In the genomic region with DNA sequence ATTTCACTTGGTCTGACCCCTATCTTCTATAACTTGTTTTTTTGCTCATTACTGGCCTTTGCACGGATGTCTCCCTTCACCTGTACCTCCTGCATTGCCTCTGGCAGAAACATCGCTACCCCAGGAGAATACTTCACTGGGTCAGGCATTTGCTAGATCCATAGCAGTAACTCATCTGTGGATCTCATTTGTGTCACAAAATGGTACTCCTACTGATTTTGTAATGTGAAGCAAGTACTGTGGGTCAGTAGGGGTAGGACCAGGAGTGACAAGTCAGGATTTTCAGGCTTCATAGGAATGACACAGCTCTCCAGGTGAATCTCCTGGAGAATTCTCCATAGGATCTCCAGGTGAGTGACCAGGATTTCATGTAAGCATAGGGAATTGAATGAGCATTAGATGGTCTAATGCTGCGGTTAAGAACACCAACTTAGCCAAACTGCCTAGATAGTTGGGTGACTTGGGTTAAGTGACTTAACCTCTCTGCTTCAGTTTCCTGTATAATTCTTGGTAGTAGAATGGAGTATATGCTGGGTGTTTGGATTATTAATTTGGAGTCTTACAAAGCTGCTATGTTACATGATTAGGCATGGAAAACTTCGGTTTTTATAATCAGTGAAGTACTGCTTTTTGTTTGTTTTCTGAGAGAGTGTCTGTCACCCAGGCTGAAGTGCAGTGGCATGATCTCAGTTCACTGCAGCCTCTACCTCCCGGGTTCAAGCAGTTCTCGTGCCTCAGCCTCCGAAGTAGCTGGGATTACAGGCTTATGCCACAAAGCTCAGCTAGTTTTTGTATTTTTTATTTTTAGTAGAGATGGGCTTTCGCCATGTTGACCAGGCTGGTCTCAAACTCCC, we compare ENCODE assay signal across 1 cellular context.
TF ChIP-seq lines count a peak whose summit lies in the region.

No MANE protein-coding gene starts in this region.

TF ChIP-seq in HepG2, 621 proteins besides CTCF, POLR2A, EP300 and RAD21 (continued from another document and continues in another):
- no peak for TF ChIP-seq CENPBD1 (CRISPR knock-in tag; IDR thresholded peaks at IDR 0.05; ENCODE audit: borderline replicate concordance, low read depth)
- no peak for TF ChIP-seq DDIT3 (CRISPR knock-in tag; IDR thresholded peaks at IDR 0.05)
- TF ChIP-seq HDAC6 (IDR thresholded peaks at IDR 0.05; ENCODE audit: low read depth, low read length) = no peak
- no peak for TF ChIP-seq MAX (IDR thresholded peaks at IDR 0.05)
- no peak for TF ChIP-seq HOXA9 (CRISPR knock-in tag; IDR thresholded peaks at IDR 0.05; ENCODE audit: borderline replicate concordance)
- TF ChIP-seq ZNF703 (CRISPR knock-in tag; IDR thresholded peaks at IDR 0.05; ENCODE audit: borderline replicate concordance) = no peak
- TF ChIP-seq, protein P1, sequence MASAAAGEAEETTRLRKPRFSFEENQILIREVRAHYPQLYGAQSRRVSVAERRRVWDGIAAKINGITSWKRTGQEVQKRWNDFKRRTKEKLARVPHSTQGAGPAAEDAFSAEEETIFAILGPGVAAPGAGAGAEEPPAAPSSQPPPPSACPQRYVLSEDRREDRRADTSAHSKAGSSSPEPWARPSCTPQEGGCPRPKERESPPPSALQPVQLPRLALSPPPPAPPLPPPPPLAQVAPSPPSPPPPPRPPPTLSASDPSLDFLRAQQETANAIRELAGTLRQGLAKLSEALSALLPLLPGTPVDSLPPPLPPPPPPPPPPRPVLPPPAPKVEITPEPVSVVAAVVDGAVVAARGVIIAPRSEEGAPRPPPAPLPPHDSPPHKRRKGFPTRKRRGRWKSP (CRISPR knock-in tag; IDR thresholded peaks at IDR 0.05) = no peak
- TF ChIP-seq ZBTB7B (CRISPR knock-in tag; IDR thresholded peaks at IDR 0.05) = no peak
- no peak for TF ChIP-seq HDAC1 (CRISPR knock-in tag; IDR thresholded peaks at IDR 0.05)
- TF ChIP-seq, protein P2, sequence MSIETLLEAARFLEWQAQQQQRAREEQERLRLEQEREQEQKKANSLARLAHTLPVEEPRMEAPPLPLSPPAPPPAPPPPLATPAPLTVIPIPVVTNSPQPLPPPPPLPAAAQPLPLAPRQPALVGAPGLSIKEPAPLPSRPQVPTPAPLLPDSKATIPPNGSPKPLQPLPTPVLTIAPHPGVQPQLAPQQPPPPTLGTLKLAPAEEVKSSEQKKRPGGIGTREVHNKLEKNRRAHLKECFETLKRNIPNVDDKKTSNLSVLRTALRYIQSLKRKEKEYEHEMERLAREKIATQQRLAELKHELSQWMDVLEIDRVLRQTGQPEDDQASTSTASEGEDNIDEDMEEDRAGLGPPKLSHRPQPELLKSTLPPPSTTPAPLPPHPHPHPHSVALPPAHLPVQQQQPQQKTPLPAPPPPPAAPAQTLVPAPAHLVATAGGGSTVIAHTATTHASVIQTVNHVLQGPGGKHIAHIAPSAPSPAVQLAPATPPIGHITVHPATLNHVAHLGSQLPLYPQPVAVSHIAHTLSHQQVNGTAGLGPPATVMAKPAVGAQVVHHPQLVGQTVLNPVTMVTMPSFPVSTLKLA (IDR thresholded peaks at IDR 0.05) = no peak
- no peak; the same call in 1 of the 2 replicates for TF ChIP-seq POLR2AphosphoS5 (IDR thresholded peaks at IDR 0.05; ENCODE audit: low read depth, low read length)
- TF ChIP-seq ZMYM2 (CRISPR knock-in tag; IDR thresholded peaks at IDR 0.05) = 0 out of 2 replicates have a peak, but pooled peaks have one; percentile 19
- no peak for TF ChIP-seq ZNF160 (CRISPR knock-in tag; IDR thresholded peaks at IDR 0.05)
- TF ChIP-seq ZNF672 (CRISPR knock-in tag; IDR thresholded peaks at IDR 0.05) = no peak
- 0 out of 2 replicates have a peak, but pooled peaks have one; percentile 29 for TF ChIP-seq MED13 (CRISPR knock-in tag; IDR thresholded peaks at IDR 0.05)
- TF ChIP-seq NFIB (CRISPR knock-in tag; IDR thresholded peaks at IDR 0.05; ENCODE audit: borderline replicate concordance) = 0 out of 2 replicates have a peak, but pooled peaks have one; percentile 19
- TF ChIP-seq ZSCAN29 (CRISPR knock-in tag; conservative IDR thresholded peaks at IDR 0.05) = no peak
- no peak for TF ChIP-seq TEF (CRISPR knock-in tag; IDR thresholded peaks at IDR 0.05)
- no peak for TF ChIP-seq ZNF30 (CRISPR knock-in tag; IDR thresholded peaks at IDR 0.05)
- no peak for TF ChIP-seq RNF2 (conservative IDR thresholded peaks at IDR 0.05; ENCODE audit: low read depth)
- TF ChIP-seq ARID4A (CRISPR knock-in tag; IDR thresholded peaks at IDR 0.05; ENCODE audit: borderline replicate concordance) = no peak
- no peak for TF ChIP-seq MLX (CRISPR knock-in tag; IDR thresholded peaks at IDR 0.05)
- TF ChIP-seq, protein P3, sequence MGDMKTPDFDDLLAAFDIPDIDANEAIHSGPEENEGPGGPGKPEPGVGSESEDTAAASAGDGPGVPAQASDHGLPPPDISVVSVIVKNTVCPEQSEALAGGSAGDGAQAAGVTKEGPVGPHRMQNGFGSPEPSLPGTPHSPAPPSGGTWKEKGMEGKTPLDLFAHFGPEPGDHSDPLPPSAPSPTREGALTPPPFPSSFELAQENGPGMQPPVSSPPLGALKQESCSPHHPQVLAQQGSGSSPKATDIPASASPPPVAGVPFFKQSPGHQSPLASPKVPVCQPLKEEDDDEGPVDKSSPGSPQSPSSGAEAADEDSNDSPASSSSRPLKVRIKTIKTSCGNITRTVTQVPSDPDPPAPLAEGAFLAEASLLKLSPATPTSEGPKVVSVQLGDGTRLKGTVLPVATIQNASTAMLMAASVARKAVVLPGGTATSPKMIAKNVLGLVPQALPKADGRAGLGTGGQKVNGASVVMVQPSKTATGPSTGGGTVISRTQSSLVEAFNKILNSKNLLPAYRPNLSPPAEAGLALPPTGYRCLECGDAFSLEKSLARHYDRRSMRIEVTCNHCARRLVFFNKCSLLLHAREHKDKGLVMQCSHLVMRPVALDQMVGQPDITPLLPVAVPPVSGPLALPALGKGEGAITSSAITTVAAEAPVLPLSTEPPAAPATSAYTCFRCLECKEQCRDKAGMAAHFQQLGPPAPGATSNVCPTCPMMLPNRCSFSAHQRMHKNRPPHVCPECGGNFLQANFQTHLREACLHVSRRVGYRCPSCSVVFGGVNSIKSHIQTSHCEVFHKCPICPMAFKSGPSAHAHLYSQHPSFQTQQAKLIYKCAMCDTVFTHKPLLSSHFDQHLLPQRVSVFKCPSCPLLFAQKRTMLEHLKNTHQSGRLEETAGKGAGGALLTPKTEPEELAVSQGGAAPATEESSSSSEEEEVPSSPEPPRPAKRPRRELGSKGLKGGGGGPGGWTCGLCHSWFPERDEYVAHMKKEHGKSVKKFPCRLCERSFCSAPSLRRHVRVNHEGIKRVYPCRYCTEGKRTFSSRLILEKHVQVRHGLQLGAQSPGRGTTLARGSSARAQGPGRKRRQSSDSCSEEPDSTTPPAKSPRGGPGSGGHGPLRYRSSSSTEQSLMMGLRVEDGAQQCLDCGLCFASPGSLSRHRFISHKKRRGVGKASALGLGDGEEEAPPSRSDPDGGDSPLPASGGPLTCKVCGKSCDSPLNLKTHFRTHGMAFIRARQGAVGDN (CRISPR knock-in tag; IDR thresholded peaks at IDR 0.05) = no peak
- no peak for TF ChIP-seq FLYWCH1 (CRISPR knock-in tag; IDR thresholded peaks at IDR 0.05)
- TF ChIP-seq ZNF546 (CRISPR knock-in tag; conservative IDR thresholded peaks at IDR 0.05) = no peak
- TF ChIP-seq ZNF768 (CRISPR knock-in tag; IDR thresholded peaks at IDR 0.05) = no peak
- no peak for TF ChIP-seq DNMT3B (CRISPR knock-in tag; conservative IDR thresholded peaks at IDR 0.05)
- TF ChIP-seq SRSF1 (optimal IDR thresholded peaks at IDR 0.05; ENCODE audit: low read depth, low read length) = no peak
- no peak for TF ChIP-seq ZNF33B (CRISPR knock-in tag; IDR thresholded peaks at IDR 0.05)
- TF ChIP-seq CBFB (CRISPR knock-in tag; IDR thresholded peaks at IDR 0.05) = no peak
- no peak for TF ChIP-seq REPIN1 (CRISPR knock-in tag; IDR thresholded peaks at IDR 0.05; ENCODE audit: borderline replicate concordance, low read depth)
- TF ChIP-seq BRCA1 (CRISPR knock-in tag; IDR thresholded peaks at IDR 0.05) = peak; percentile 28; the same call in 1 of the 2 replicates
- peak; percentile 39; the same call in 1 of the 2 replicates for TF ChIP-seq FOXJ3 (CRISPR knock-in tag; IDR thresholded peaks at IDR 0.05; ENCODE audit: borderline replicate concordance)
- TF ChIP-seq ARNT (IDR thresholded peaks at IDR 0.05) = no peak
- no peak for TF ChIP-seq ZFP37 (CRISPR knock-in tag; IDR thresholded peaks at IDR 0.05; ENCODE audit: borderline replicate concordance)
- TF ChIP-seq, protein P4, sequence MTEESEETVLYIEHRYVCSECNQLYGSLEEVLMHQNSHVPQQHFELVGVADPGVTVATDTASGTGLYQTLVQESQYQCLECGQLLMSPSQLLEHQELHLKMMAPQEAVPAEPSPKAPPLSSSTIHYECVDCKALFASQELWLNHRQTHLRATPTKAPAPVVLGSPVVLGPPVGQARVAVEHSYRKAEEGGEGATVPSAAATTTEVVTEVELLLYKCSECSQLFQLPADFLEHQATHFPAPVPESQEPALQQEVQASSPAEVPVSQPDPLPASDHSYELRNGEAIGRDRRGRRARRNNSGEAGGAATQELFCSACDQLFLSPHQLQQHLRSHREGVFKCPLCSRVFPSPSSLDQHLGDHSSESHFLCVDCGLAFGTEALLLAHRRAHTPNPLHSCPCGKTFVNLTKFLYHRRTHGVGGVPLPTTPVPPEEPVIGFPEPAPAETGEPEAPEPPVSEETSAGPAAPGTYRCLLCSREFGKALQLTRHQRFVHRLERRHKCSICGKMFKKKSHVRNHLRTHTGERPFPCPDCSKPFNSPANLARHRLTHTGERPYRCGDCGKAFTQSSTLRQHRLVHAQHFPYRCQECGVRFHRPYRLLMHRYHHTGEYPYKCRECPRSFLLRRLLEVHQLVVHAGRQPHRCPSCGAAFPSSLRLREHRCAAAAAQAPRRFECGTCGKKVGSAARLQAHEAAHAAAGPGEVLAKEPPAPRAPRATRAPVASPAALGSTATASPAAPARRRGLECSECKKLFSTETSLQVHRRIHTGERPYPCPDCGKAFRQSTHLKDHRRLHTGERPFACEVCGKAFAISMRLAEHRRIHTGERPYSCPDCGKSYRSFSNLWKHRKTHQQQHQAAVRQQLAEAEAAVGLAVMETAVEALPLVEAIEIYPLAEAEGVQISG (CRISPR knock-in tag; IDR thresholded peaks at IDR 0.05) = no peak
- TF ChIP-seq ZNF784 (CRISPR knock-in tag; IDR thresholded peaks at IDR 0.05; ENCODE audit: borderline replicate concordance) = peak; percentile 70; the same call in 1 of the 2 replicates
- TF ChIP-seq GPN1 (CRISPR knock-in tag; IDR thresholded peaks at IDR 0.05; ENCODE audit: borderline replicate concordance) = no peak
- no peak for TF ChIP-seq FOXA3 (CRISPR knock-in tag; IDR thresholded peaks at IDR 0.05)
